In genomic region chr16:67804853-67805542, GRCh38 we compare ENCODE assay signal across 1 cellular context.
TF ChIP-seq lines count a peak whose summit lies in the region.

No MANE protein-coding gene starts in this region.

TF ChIP-seq in HCT116, 20 proteins besides CTCF, POLR2A, EP300 and RAD21 (continued from another document):
- TF ChIP-seq ELF1 (IDR thresholded peaks at IDR 0.05; ENCODE audit: borderline replicate concordance, low read depth): no peak
- no peak for TF ChIP-seq FOSL1 (IDR thresholded peaks at IDR 0.05; ENCODE audit: low read depth)
